ENCODE assay signal across 13 cellular contexts in the genomic region with DNA sequence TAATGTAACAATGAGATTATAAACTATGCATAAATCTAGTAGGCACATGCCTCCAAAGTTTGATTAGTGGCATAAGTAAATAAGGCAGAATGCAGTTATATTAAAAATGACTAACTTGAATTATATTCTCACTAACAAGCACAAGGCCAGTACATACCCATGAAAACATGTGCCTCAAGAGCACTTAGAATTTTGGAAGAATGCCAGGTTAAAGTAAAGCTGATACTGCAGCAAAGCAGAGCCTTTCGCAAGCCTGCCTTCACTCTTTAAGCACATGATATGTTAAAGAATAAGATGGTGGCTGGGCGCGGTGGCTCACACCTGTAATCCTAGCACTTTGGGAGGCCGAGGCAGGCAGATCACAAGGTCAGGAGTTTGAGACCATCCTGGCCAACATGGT. TPM values are rescaled to one million over a fixed set of nuclear protein-coding genes. Genes with fewer than 3 reads are reported as not detected.
DNase-seq lines count a peak whose midpoint lies in the region; ATAC-seq, FAIRE-seq and TF ChIP-seq lines count a peak whose summit lies in the region.
"Had no signal": no experiment of that assay in that cellular context is flagged by ENCODE, and none has a peak within 500 bp of the region (broad histone marks: within the 10 kb centered on the region; RNA-seq: fewer than 3 reads in every experiment).

No MANE protein-coding gene starts in this region.

- no peaks in the 10 kb centered on the region for H4K20me1 ChIP-seq in K562 (replicated peaks; ENCODE audit: control insufficient read depth, insufficient read depth, low read length)

- in situ Hi-C loops in K562 (cut with MboI) = no loop called here

- H2BK12ac ChIP-seq in mesenchymal stem cell (ENCODE audit: low read length in 2 of 2) = no peak overlapping the region

- H3K27ac ChIP-seq in K562 (ENCODE audit: extremely low read depth, low read depth, low read length) (no peak overlapping the region), mesenchymal stem cell (ENCODE audit: low read length, poor library complexity, severe bottlenecking) (no peak overlapping the region)
- H3K27ac ChIP-seq in naive thymus-derived CD4-positive, alpha-beta T cell (ENCODE audit: low read depth, low read length) = no peak overlapping the region
- H3K27ac ChIP-seq: skin epidermis, thoracic aorta had no signal

- 0% methylated on average over 4 of the region's 4 CpGs for WGBS in K562 (ENCODE audit: insufficient coverage, low coverage, missing lambda C conversion rate)
- WGBS in mesenchymal stem cell = 73% methylated on average over 2 of the region's 4 CpGs

- POLR2A ChIA-PET in K562 (lab: Yijun Ruan, JAX) = no interaction called here
- POLR2A ChIA-PET in naive thymus-derived CD4-positive, alpha-beta T cell (lab: Charles Lee) = no interaction called here

- peak; percentile 95 for DNase-seq in NCI-H1105 treated with DMSO at 0.1 percent for 48 hours (lab: John Stamatoyannopoulos, UW)
- DNase-seq in NCI-H2227 (lab: John Stamatoyannopoulos, UW; ENCODE audit: unreplicated experiment) = peak; percentile 50
- DNase-seq in K562 (ENCODE audit: extremely low read depth in 1 of 4, low spot score in 3 of 4) = no peak
- DNase-seq in mesenchymal stem cell = peak; percentile 51
- no peak for DNase-seq in stimulated activated CD4-positive, alpha-beta T cell treated with anti-CD3 and anti-CD28 coated beads, Interleukin-4, amount 100 ng/mL, for 1 hour
- DNase-seq in naive thymus-derived CD4-positive, alpha-beta T cell = no peak
- DNase-seq in HFFc6 = no peak
- DNase-seq: activated CD4-positive, alpha-beta T cell treated with anti-CD3 and anti-CD28 coated beads, Interleukin-2, amount 10 ng/mL, durations not matched to agents 7 days and 5 days; CD8-positive, alpha-beta memory T cell; naive thymus-derived CD8-positive, alpha-beta T cell; T-helper 2 cell had no signal

- no peak overlapping the region for H4K91ac ChIP-seq in mesenchymal stem cell (ENCODE audit: low read length)

- no peak overlapping the region for H3K4me3 Mint-ChIP-seq in naive thymus-derived CD4-positive, alpha-beta T cell
- no peak overlapping the region for H3K4me3 Mint-ChIP-seq in HFFc6
- H3K4me3 Mint-ChIP-seq: activated CD4-positive, alpha-beta T cell treated with anti-CD3 and anti-CD28 coated beads, Interleukin-2, amount 10 ng/mL, durations not matched to agents 7 days and 5 days; CD8-positive, alpha-beta memory T cell; naive thymus-derived CD8-positive, alpha-beta T cell had no signal

- no peak overlapping the region for H2BK5ac ChIP-seq in mesenchymal stem cell (ENCODE audit: low read depth, low read length, poor library complexity, severe bottlenecking)

- CTCF ChIA-PET in K562 (lab: Yijun Ruan, JAX; ENCODE audit: low intra/inter-chr PET ratio) = no interaction called here
- CTCF ChIA-PET in naive thymus-derived CD4-positive, alpha-beta T cell (lab: Charles Lee) = no interaction called here

- H3K4me3 ChIP-seq in K562 = no peak overlapping the region
- no peak overlapping the region for H3K4me3 ChIP-seq in mesenchymal stem cell (ENCODE audit: insufficient read depth in 1 of 2, low read depth in 1 of 2, low read length in 2 of 2)
- no peak overlapping the region for H3K4me3 ChIP-seq in naive thymus-derived CD4-positive, alpha-beta T cell (ENCODE audit: low read length)
- H3K4me3 ChIP-seq: skin epidermis, thoracic aorta had no signal

- no peak overlapping the region for H3K23ac ChIP-seq in mesenchymal stem cell (ENCODE audit: low read length in 2 of 2)

- H2BK15ac ChIP-seq in mesenchymal stem cell (ENCODE audit: low read depth, poor library complexity, severe bottlenecking) = no peak overlapping the region

- H3K9me3 ChIP-seq in K562 (replicated peaks; ENCODE audit: control insufficient read depth, insufficient read depth, low read depth, low read length) (no peaks in the 10 kb centered on the region), mesenchymal stem cell (ENCODE audit: control insufficient read depth, low read length) (no peaks in the 10 kb centered on the region)
- H3K9me3 ChIP-seq in naive thymus-derived CD4-positive, alpha-beta T cell (ENCODE audit: control insufficient read depth in 2 of 3, low read length in 3 of 3) = no peaks in the 10 kb centered on the region
- H3K9me3 ChIP-seq: thoracic aorta had no signal

- no peaks in the 10 kb centered on the region for H3K4me1 Mint-ChIP-seq in naive thymus-derived CD4-positive, alpha-beta T cell
- H3K4me1 Mint-ChIP-seq in HFFc6 (ENCODE audit: low read depth) = 0 out of 2 replicates have a peak, but pooled peaks cover 7% of the 10 kb centered on the region
- H3K4me1 Mint-ChIP-seq: activated CD4-positive, alpha-beta T cell treated with anti-CD3 and anti-CD28 coated beads, Interleukin-2, amount 10 ng/mL, durations not matched to agents 7 days and 5 days; CD8-positive, alpha-beta memory T cell; naive thymus-derived CD8-positive, alpha-beta T cell had no signal

- H3K4ac ChIP-seq in mesenchymal stem cell (ENCODE audit: low read depth in 1 of 2, low read length in 2 of 2) = no peak overlapping the region

- no peak overlapping the region for H2AK5ac ChIP-seq in mesenchymal stem cell (ENCODE audit: low read length, severe bottlenecking)

- H3K9me3 Mint-ChIP-seq in naive thymus-derived CD4-positive, alpha-beta T cell = no peaks in the 10 kb centered on the region
- H3K9me3 Mint-ChIP-seq in HFFc6 = peaks cover 8% of the 10 kb centered on the region
- H3K9me3 Mint-ChIP-seq: activated CD4-positive, alpha-beta T cell treated with anti-CD3 and anti-CD28 coated beads, Interleukin-2, amount 10 ng/mL, durations not matched to agents 7 days and 5 days; CD8-positive, alpha-beta memory T cell; naive thymus-derived CD8-positive, alpha-beta T cell had no signal

- H3K36me3 ChIP-seq in K562 (ENCODE audit: control insufficient read depth, insufficient read depth, low read length) (no peaks in the 10 kb centered on the region), mesenchymal stem cell (ENCODE audit: control insufficient read depth in 1 of 2, insufficient read depth in 2 of 2, low read depth in 1 of 2, low read length in 2 of 2) (no peaks in the 10 kb centered on the region)
- H3K36me3 ChIP-seq in naive thymus-derived CD4-positive, alpha-beta T cell (ENCODE audit: control insufficient read depth in 2 of 3, insufficient read depth in 3 of 3, low read length in 3 of 3) = no peaks in the 10 kb centered on the region
- H3K36me3 ChIP-seq: thoracic aorta had no signal

- H3K27me3 ChIP-seq in K562 (ENCODE audit: control insufficient read depth in 2 of 2, insufficient read depth in 2 of 2, low read length in 2 of 2) = no peaks in the 10 kb centered on the region; a peak in 1 of 5 replicates
- H3K27me3 ChIP-seq in mesenchymal stem cell (ENCODE audit: control insufficient read depth in 1 of 2, insufficient read depth in 1 of 2, low read length in 2 of 2) = peaks cover 0 to 21% of the 10 kb centered on the region in 2 experiments
- no peaks in the 10 kb centered on the region for H3K27me3 ChIP-seq in naive thymus-derived CD4-positive, alpha-beta T cell (ENCODE audit: control insufficient read depth in 2 of 2, insufficient read depth in 2 of 2, low read length in 2 of 2)

- H3K36me3 Mint-ChIP-seq in naive thymus-derived CD4-positive, alpha-beta T cell = no peaks in the 10 kb centered on the region
- no peaks in the 10 kb centered on the region for H3K36me3 Mint-ChIP-seq in HFFc6 (ENCODE audit: low read depth)
- H3K36me3 Mint-ChIP-seq: naive thymus-derived CD8-positive, alpha-beta T cell had no signal

- H3K18ac ChIP-seq in mesenchymal stem cell (ENCODE audit: low read depth in 1 of 2, low read length in 2 of 2) = no peak overlapping the region

- H2AFZ ChIP-seq in K562 (ENCODE audit: low read depth, low read length) = no peak overlapping the region
- H2AFZ ChIP-seq in mesenchymal stem cell (ENCODE audit: low read depth, low read length) = no peak overlapping the region

- H3K27ac Mint-ChIP-seq in naive thymus-derived CD4-positive, alpha-beta T cell = no peak overlapping the region
- H3K27ac Mint-ChIP-seq in HFFc6 = no peak overlapping the region
- H3K27ac Mint-ChIP-seq: activated CD4-positive, alpha-beta T cell treated with anti-CD3 and anti-CD28 coated beads, Interleukin-2, amount 10 ng/mL, durations not matched to agents 7 days and 5 days; CD8-positive, alpha-beta memory T cell; naive thymus-derived CD8-positive, alpha-beta T cell had no signal

- BruUV-seq in K562 (replicated peaks; lab: Mats Ljungman, UMichigan) = no TSS peak

- no peak for TF ChIP-seq POLR2A in K562 (conservative IDR thresholded peaks at IDR 0.05)

- no peak for TF ChIP-seq RAD21 in K562 (CRISPR knock-in tag; conservative IDR thresholded peaks at IDR 0.05 in 1 of 2, IDR thresholded peaks at IDR 0.05 in 1 of 2)

- H3K14ac ChIP-seq in mesenchymal stem cell (ENCODE audit: low read length in 2 of 2) = no peak overlapping the region

- H3K9ac ChIP-seq in K562 (ENCODE audit: insufficient read depth in 1 of 2, low read depth in 2 of 2, low read length in 2 of 2) (no peak overlapping the region), mesenchymal stem cell (ENCODE audit: low read length) (no peak overlapping the region)

- H3K4me2 ChIP-seq in K562 (ENCODE audit: insufficient read depth, low read length) (no peak overlapping the region), mesenchymal stem cell (ENCODE audit: low read length, poor library complexity, severe bottlenecking) (no peak overlapping the region)

- H3K79me2 ChIP-seq in K562 (ENCODE audit: control insufficient read depth, insufficient read depth, low read length) = no peaks in the 10 kb centered on the region

- TF ChIP-seq CTCF in K562 (IDR thresholded peaks at IDR 0.05 in 2 of 3, conservative IDR thresholded peaks at IDR 0.05 in 1 of 3; ENCODE audit: insufficient read depth in 2 of 3, low read depth in 1 of 3, low read length in 3 of 3) = no peak
- no peak for TF ChIP-seq CTCF in HFFc6 (IDR thresholded peaks at IDR 0.05)

- H2BK120ac ChIP-seq in mesenchymal stem cell (ENCODE audit: low read depth, low read length) = no peak overlapping the region

- ATAC-seq in K562 = no peak
- ATAC-seq in naive thymus-derived CD4-positive, alpha-beta T cell = no peak
- ATAC-seq: naive thymus-derived CD8-positive, alpha-beta T cell had no signal

- H3K9me1 ChIP-seq in K562 (ENCODE audit: control insufficient read depth, insufficient read depth, low read length) = no peaks in the 10 kb centered on the region

- H3K27me3 Mint-ChIP-seq in naive thymus-derived CD4-positive, alpha-beta T cell = peaks cover 17 to 32% (median 23%) of the 10 kb centered on the region in 5 donors
- peaks cover 24% of the 10 kb centered on the region for H3K27me3 Mint-ChIP-seq in HFFc6 (ENCODE audit: insufficient read depth)

- no peaks in the 10 kb centered on the region for H3K4me1 ChIP-seq in K562 (replicated peaks in 1 of 2; ENCODE audit: control insufficient read depth in 2 of 2, insufficient read depth in 2 of 2, low read length in 2 of 2)
- H3K4me1 ChIP-seq in mesenchymal stem cell (ENCODE audit: control insufficient read depth, insufficient read depth, low read depth, low read length) = no peaks in the 10 kb centered on the region
- H3K4me1 ChIP-seq in naive thymus-derived CD4-positive, alpha-beta T cell (ENCODE audit: control insufficient read depth in 2 of 2, insufficient read depth in 2 of 2, low read length in 2 of 2) = no peaks in the 10 kb centered on the region

- no peak for TF ChIP-seq EP300 in K562 (IDR thresholded peaks at IDR 0.05; ENCODE audit: low read length)

- no peaks in the 10 kb centered on the region for H3K79me1 ChIP-seq in mesenchymal stem cell (replicated peaks; ENCODE audit: low read length, poor library complexity, severe bottlenecking)

- FAIRE-seq in K562 (lab: Jason Lieb, UNC) = no peak

- no peak overlapping the region for H4K8ac ChIP-seq in mesenchymal stem cell (ENCODE audit: low read length)

- intact Hi-C loops in K562 (cut with micrococcal nuclease) = loop anchor here (10.0 kb wide), 2 partner anchors 279 to 389 kb away; no protein-coding TSS in a partner anchor
- intact Hi-C loops in naive thymus-derived CD4-positive, alpha-beta T cell (cut with micrococcal nuclease) = no loop called here

RNA-seq across cellular contexts. Expression of gene KBTBD12, which starts 49.0 kb away (rescaled TPM):
- total RNA-seq in K562 (2011; cell fraction: chromatin; rRNA removed; ENCODE audit: low replicate concordance) = not detected in 2 replicates
- total RNA-seq in K562 (2011; cell fraction: nucleolus; rRNA removed) = not detected in 2 replicates
- not detected in 2 replicates for total RNA-seq in K562 (2011; cell fraction: nucleoplasm; rRNA removed)
- total RNA-seq in K562 (2014; rRNA removed) = not detected in 2 replicates
- total RNA-seq in K562 (2014; rRNA removed; fragmentation: Illumina TruSeq; extraction: Trizol) = not detected in 2 replicates
- total RNA-seq in K562 (2015; rRNA removed; fragmentation: Illumina TruSeq; extraction: Trizol) = not detected in 2 replicates
- not detected in 2 replicates for total RNA-seq in K562 (2021)
- polyA plus RNA-seq in K562 (2011; rRNA removed) = not detected in 2 replicates
- not detected in 2 replicates for polyA plus RNA-seq in K562 (2011; cell fraction: cytosol; rRNA removed)
- polyA plus RNA-seq in K562 (2011; cell fraction: nucleus; rRNA removed) = not detected in 2 replicates
- polyA plus RNA-seq in K562 (2012) = not detected in 2 replicates
- polyA plus RNA-seq in K562 (2014; fragmentation: Illumina TruSeq; extraction: Trizol) = not detected in 2 replicates
- polyA plus RNA-seq in K562 (2014; fragmentation: Nextera tagmentation; extraction: Ambion mirVana) = not detected
- not detected in 2 replicates for polyA plus RNA-seq in K562 (2014; rRNA removed)
- 0.06 TPM in 1 of 2 replicates, not detected in the other for polyA minus RNA-seq in K562 (2011; rRNA and poly(A)+ RNA removed)
- not detected in 2 replicates for polyA minus RNA-seq in K562 (2011; cell fraction: cytosol; rRNA and poly(A)+ RNA removed)
- not detected in 2 replicates for polyA minus RNA-seq in K562 (2011; cell fraction: nucleus; rRNA and poly(A)+ RNA removed)
- polyA plus RNA-seq in mesenchymal stem cell (2013, experiment 1 of 2) = not detected
- not detected for polyA plus RNA-seq in mesenchymal stem cell (2013, experiment 2 of 2)
- total RNA-seq in naive thymus-derived CD4-positive, alpha-beta T cell = not detected
- not detected for polyA plus RNA-seq in naive thymus-derived CD4-positive, alpha-beta T cell
- not detected for total RNA-seq in HFFc6 (2021; fragmentation: NEBNext Ultra II Directional; extraction: Animal tissue kit (Norgen Biotek cat#: 25700))
- total RNA-seq: activated CD4-positive, alpha-beta T cell treated with anti-CD3 and anti-CD28 coated beads, Interleukin-2, amount 10 ng/mL, durations not matched to agents 7 days and 5 days; CD8-positive, alpha-beta memory T cell; naive thymus-derived CD8-positive, alpha-beta T cell had no signal
- polyA plus RNA-seq: CD8-positive, alpha-beta memory T cell; naive thymus-derived CD8-positive, alpha-beta T cell had no signal

Comparison
In these comparisons a context has a peak if more than half of its experiments do, and no peak if none do; other contexts are left out.
1. DNase-seq: peak in NCI-H1105 treated with DMSO at 0.1 percent for 48 hours (single experiment), NCI-H2227 (single experiment) and mesenchymal stem cell (single experiment); none in K562 (0 of 4), stimulated activated CD4-positive, alpha-beta T cell treated with anti-CD3 and anti-CD28 coated beads, Interleukin-4, amount 100 ng/mL, for 1 hour (single experiment), naive thymus-derived CD4-positive, alpha-beta T cell (0 of 9) and HFFc6 (single experiment).